ENCODE assay signal across 1 cellular context in genomic region chr4:48071171-48071570, GRCh38.
TF ChIP-seq lines count a peak whose summit lies in the region.

No MANE protein-coding gene starts in this region.

TF ChIP-seq in SK-N-SH, 30 proteins besides CTCF, POLR2A, EP300 and RAD21 (continued from another document):
- TF ChIP-seq, protein P1, sequence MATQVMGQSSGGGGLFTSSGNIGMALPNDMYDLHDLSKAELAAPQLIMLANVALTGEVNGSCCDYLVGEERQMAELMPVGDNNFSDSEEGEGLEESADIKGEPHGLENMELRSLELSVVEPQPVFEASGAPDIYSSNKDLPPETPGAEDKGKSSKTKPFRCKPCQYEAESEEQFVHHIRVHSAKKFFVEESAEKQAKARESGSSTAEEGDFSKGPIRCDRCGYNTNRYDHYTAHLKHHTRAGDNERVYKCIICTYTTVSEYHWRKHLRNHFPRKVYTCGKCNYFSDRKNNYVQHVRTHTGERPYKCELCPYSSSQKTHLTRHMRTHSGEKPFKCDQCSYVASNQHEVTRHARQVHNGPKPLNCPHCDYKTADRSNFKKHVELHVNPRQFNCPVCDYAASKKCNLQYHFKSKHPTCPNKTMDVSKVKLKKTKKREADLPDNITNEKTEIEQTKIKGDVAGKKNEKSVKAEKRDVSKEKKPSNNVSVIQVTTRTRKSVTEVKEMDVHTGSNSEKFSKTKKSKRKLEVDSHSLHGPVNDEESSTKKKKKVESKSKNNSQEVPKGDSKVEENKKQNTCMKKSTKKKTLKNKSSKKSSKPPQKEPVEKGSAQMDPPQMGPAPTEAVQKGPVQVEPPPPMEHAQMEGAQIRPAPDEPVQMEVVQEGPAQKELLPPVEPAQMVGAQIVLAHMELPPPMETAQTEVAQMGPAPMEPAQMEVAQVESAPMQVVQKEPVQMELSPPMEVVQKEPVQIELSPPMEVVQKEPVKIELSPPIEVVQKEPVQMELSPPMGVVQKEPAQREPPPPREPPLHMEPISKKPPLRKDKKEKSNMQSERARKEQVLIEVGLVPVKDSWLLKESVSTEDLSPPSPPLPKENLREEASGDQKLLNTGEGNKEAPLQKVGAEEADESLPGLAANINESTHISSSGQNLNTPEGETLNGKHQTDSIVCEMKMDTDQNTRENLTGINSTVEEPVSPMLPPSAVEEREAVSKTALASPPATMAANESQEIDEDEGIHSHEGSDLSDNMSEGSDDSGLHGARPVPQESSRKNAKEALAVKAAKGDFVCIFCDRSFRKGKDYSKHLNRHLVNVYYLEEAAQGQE (IDR thresholded peaks at IDR 0.05; ENCODE audit: low read depth, low read length) = no peak
- TF ChIP-seq NFIC (IDR thresholded peaks at IDR 0.05; ENCODE audit: borderline replicate concordance) (no peak), SIN3A (IDR thresholded peaks at IDR 0.05; ENCODE audit: borderline replicate concordance, low read depth, low read length) (no peak), JUND (IDR thresholded peaks at IDR 0.05) (no peak), FOXM1 (IDR thresholded peaks at IDR 0.05; ENCODE audit: low read depth) (no peak), MEF2A (IDR thresholded peaks at IDR 0.05; ENCODE audit: borderline replicate concordance, low read depth) (no peak), TAF1 (IDR thresholded peaks at IDR 0.05; ENCODE audit: borderline replicate concordance, low read depth, low read length) (no peak), ZBTB33 (IDR thresholded peaks at IDR 0.05; ENCODE audit: borderline replicate concordance, low read depth) (no peak)
